Comparison of ENCODE assay signal across 17 cellular contexts in genomic region chr2:114005110-114005783, GRCh38.
A peak's percentile ranks its signal among the peaks of the same experiment; 100 is the strongest.
DNase-seq lines count a peak whose midpoint lies in the region; ATAC-seq and TF ChIP-seq lines count a peak whose summit lies in the region.
"Had no signal": no experiment of that assay in that cellular context is flagged by ENCODE, and none has a peak within 500 bp of the region (broad histone marks: within the 10 kb centered on the region; RNA-seq: fewer than 3 reads in every experiment).

No MANE protein-coding gene starts in this region.

- DNase-seq in GM12865 (ENCODE audit: low read depth) (peak; percentile 58), T1000 (lab: John Stamatoyannopoulos, UW) (no peak), nucleus accumbens (lab: John Stamatoyannopoulos, UW) (no peak), HT-29 (ENCODE audit: low spot score) (no peak)
- DNase-seq: C1 segment of cervical spinal cord; NCI-H187; NCI-H345; NCI-H526 treated with DMSO at 0.1 percent for 48 hours; NK-92 treated with Interleukin-12 subunit alpha and Interleukin-12 subunit beta, amount 100 ng/mL, for 24 hours; OCI-M1; SJCRH30; T-helper 17 cell had no signal

- H3K4me3 ChIP-seq in GM12865 (ENCODE audit: low read depth, low read length): no peak overlapping the region
- H3K4me3 ChIP-seq: A549, SJCRH30 had no signal

- ATAC-seq in GM18867 (IDR thresholded peaks at IDR 0.05; ENCODE audit: unreplicated experiment) (peak; percentile 48), HG02759 (IDR thresholded peaks at IDR 0.05; ENCODE audit: unreplicated experiment) (peak; percentile 50), HG03565 (IDR thresholded peaks at IDR 0.05; ENCODE audit: unreplicated experiment) (peak; percentile 64), HG02840 (IDR thresholded peaks at IDR 0.05; ENCODE audit: low FRiP score, unreplicated experiment) (no peak)
- ATAC-seq: A549, T-helper 17 cell had no signal

- no peak for TF ChIP-seq CTCF in GM12865 (IDR thresholded peaks at IDR 0.05; ENCODE audit: insufficient read depth, low read depth, low read length, missing control alignments)
